ENCODE assay signal across 22 cellular contexts in the genomic region with DNA sequence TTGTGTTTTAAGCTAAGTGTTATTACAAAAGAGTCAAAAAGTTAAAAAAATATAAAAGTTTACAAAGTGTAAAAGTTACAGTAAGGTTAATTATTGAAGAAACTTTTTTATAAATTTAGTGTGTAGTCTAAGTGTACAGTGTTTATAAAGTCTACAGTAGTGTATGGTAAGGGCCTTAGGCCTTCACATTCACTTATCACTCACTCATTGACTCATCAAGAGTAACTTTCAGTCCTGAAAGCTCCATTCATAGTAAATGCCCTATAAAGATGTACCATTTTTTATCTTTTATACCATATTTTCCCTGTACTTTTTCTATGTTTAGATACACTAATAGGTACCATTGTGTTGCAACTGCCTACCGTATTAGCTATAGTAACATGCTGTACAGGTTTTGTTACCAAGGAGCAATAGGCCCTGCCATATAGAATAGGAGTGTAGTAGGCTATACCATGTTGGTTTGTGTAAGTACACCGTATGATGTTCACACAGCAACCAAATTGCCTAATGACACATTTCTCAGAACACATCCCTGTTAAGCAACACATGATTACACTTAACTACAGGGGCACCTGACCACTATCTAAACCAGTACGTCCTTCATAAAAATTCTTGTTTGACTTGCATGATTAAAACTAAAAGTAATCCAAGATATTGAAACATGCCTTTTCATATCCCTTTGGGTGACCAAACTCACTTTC. TPM values are rescaled to one million over a fixed set of nuclear protein-coding genes. Genes with fewer than 3 reads are reported as not detected.
A peak's percentile ranks its signal among the peaks of the same experiment; 100 is the strongest.
DNase-seq lines count a peak whose midpoint lies in the region; ATAC-seq, FAIRE-seq and TF ChIP-seq lines count a peak whose summit lies in the region.
"Had no signal": no experiment of that assay in that cellular context is flagged by ENCODE, and none has a peak within 500 bp of the region (broad histone marks: within the 10 kb centered on the region; RNA-seq: fewer than 3 reads in every experiment).

No MANE protein-coding gene starts in this region.

- peaks cover 6% of the 10 kb centered on the region for H3K4me1 Mint-ChIP-seq in activated CD4-positive, alpha-beta T cell treated with anti-CD3 and anti-CD28 coated beads for 36 hours
- H3K4me1 Mint-ChIP-seq in naive thymus-derived CD4-positive, alpha-beta T cell: peaks cover 3 to 13% (median 6%) of the 10 kb centered on the region in 7 donors
- H3K4me1 Mint-ChIP-seq in endodermal cell: no peaks in the 10 kb centered on the region

- POLR2A ChIA-PET in activated CD4-positive, alpha-beta T cell treated with anti-CD3 and anti-CD28 coated beads for 36 hours (lab: Charles Lee): no interaction called here
- POLR2A ChIA-PET in naive thymus-derived CD4-positive, alpha-beta T cell (lab: Charles Lee): no interaction called here

- no peak for DNase-seq in activated CD4-positive, alpha-beta T cell treated with anti-CD3 and anti-CD28 coated beads for 36 hours
- DNase-seq in activated CD4-positive, alpha-beta T cell treated with anti-CD3 and anti-CD28 coated beads for 1 hour: no peak
- DNase-seq in MV-4-11 (lab: John Stamatoyannopoulos, UW) (peak; percentile 20), foreskin keratinocyte (peak in 1 of 2 donors; percentile 1), urothelium cell line (ENCODE audit: low spot score) (no peak), endodermal cell (no peak)
- DNase-seq in naive thymus-derived CD4-positive, alpha-beta T cell: no peak
- DNase-seq: 8988T, DMS53, EL, H7, Kasumi-1, NCI-H1092 treated with DMSO at 0.1 percent for 48 hours, NCI-H146, NCI-H2029, NCI-H2227 treated with DMSO at 0.1 percent for 48 hours, NCI-H510A, NCI-H748 treated with DMSO at 0.1 percent for 48 hours, Peyer's patch had no signal

- H3K9me3 ChIP-seq in naive thymus-derived CD4-positive, alpha-beta T cell (ENCODE audit: control insufficient read depth in 2 of 3, low read length in 3 of 3): peaks cover 0 to 5% (median 4%) of the 10 kb centered on the region in 3 experiments
- H3K9me3 ChIP-seq in endodermal cell (ENCODE audit: control insufficient read depth, low read length): peaks cover 19% of the 10 kb centered on the region

- CTCF ChIA-PET in activated CD4-positive, alpha-beta T cell treated with anti-CD3 and anti-CD28 coated beads for 36 hours (lab: Charles Lee): interaction anchor here (1.1 to 1.6 kb wide), 2 partner anchors 17 to 356 kb away, joined by 3 to 5 read pairs; partner anchors contain the start of gene RAD18
- CTCF ChIA-PET in naive thymus-derived CD4-positive, alpha-beta T cell (lab: Charles Lee): no interaction called here

- WGBS in endodermal cell (ENCODE audit: insufficient coverage in 1 of 2, insufficient read length in 1 of 2), 2 experiments: 83 to 100% methylated on average over 1 to 3 of the region's 3 CpGs

- TF ChIP-seq CTCF in foreskin keratinocyte (conservative IDR thresholded peaks at IDR 0.05) (no peak), endodermal cell (conservative IDR thresholded peaks at IDR 0.05) (no peak)

- peaks cover 11% of the 10 kb centered on the region for H3K9me3 Mint-ChIP-seq in activated CD4-positive, alpha-beta T cell treated with anti-CD3 and anti-CD28 coated beads for 36 hours (ENCODE audit: low read depth)
- peaks cover 2 to 19% (median 13%) of the 10 kb centered on the region in 11 donors for H3K9me3 Mint-ChIP-seq in naive thymus-derived CD4-positive, alpha-beta T cell
- H3K9me3 Mint-ChIP-seq in endodermal cell: peaks cover 19% of the 10 kb centered on the region

- H3K36me3 ChIP-seq in naive thymus-derived CD4-positive, alpha-beta T cell (ENCODE audit: control insufficient read depth in 2 of 3, insufficient read depth in 3 of 3, low read length in 3 of 3): peaks cover 0 to 24% (median 0%) of the 10 kb centered on the region in 3 experiments
- peaks cover 39% of the 10 kb centered on the region for H3K36me3 ChIP-seq in endodermal cell (ENCODE audit: control insufficient read depth, insufficient read depth, low read length)

- peak; percentile 73 for ATAC-seq in activated CD4-positive, alpha-beta T cell treated with anti-CD3 and anti-CD28 coated beads for 36 hours
- peak; percentile 61 for ATAC-seq in foreskin keratinocyte
- no peak for ATAC-seq in naive thymus-derived CD4-positive, alpha-beta T cell
- ATAC-seq: SK-N-SH treated with all-trans-retinoic acid at 6 μM for 48 hours had no signal

- peaks cover 49% of the 10 kb centered on the region for H3K36me3 Mint-ChIP-seq in activated CD4-positive, alpha-beta T cell treated with anti-CD3 and anti-CD28 coated beads for 36 hours (ENCODE audit: low read depth)
- H3K36me3 Mint-ChIP-seq in naive thymus-derived CD4-positive, alpha-beta T cell: peaks cover 18 to 71% (median 46%) of the 10 kb centered on the region in 5 donors
- peaks cover 43% of the 10 kb centered on the region for H3K36me3 Mint-ChIP-seq in endodermal cell (ENCODE audit: low read depth)

- intact Hi-C loops in activated CD4-positive, alpha-beta T cell treated with anti-CD3 and anti-CD28 coated beads for 36 hours (cut with DNase I, micrococcal nuclease): no loop called here
- intact Hi-C loops in naive thymus-derived CD4-positive, alpha-beta T cell (cut with micrococcal nuclease): no loop called here

- H3K27ac Mint-ChIP-seq in activated CD4-positive, alpha-beta T cell treated with anti-CD3 and anti-CD28 coated beads for 36 hours: no peak overlapping the region
- no peak overlapping the region for H3K27ac Mint-ChIP-seq in naive thymus-derived CD4-positive, alpha-beta T cell
- H3K27ac Mint-ChIP-seq in endodermal cell: no peak overlapping the region

- H3K4me3 Mint-ChIP-seq in activated CD4-positive, alpha-beta T cell treated with anti-CD3 and anti-CD28 coated beads for 36 hours: no peak overlapping the region
- no peak overlapping the region for H3K4me3 Mint-ChIP-seq in naive thymus-derived CD4-positive, alpha-beta T cell
- H3K4me3 Mint-ChIP-seq in endodermal cell: no peak overlapping the region

- H3K9ac ChIP-seq in endodermal cell (ENCODE audit: extremely low read depth, low read length, poor library complexity, severe bottlenecking): no peak overlapping the region

- H3K27ac ChIP-seq in foreskin keratinocyte (no peak overlapping the region), endodermal cell (ENCODE audit: low read depth, low read length) (no peak overlapping the region)
- no peak overlapping the region for H3K27ac ChIP-seq in naive thymus-derived CD4-positive, alpha-beta T cell (ENCODE audit: low read depth, low read length)
- H3K27ac ChIP-seq: C4-2B, Peyer's patch had no signal

- FAIRE-seq in urothelium cell line (lab: Jason Lieb, UNC): peak; percentile 76
- FAIRE-seq: GM19239 had no signal

- H3K27me3 ChIP-seq in foreskin keratinocyte (no peaks in the 10 kb centered on the region), endodermal cell (ENCODE audit: control insufficient read depth, insufficient read depth, low read length, poor library complexity, severe bottlenecking) (no peaks in the 10 kb centered on the region)
- no peaks in the 10 kb centered on the region for H3K27me3 ChIP-seq in naive thymus-derived CD4-positive, alpha-beta T cell (ENCODE audit: control insufficient read depth in 2 of 2, insufficient read depth in 2 of 2, low read length in 2 of 2)
- H3K27me3 ChIP-seq: Peyer's patch had no signal

- no peak overlapping the region for H3K4me3 ChIP-seq in naive thymus-derived CD4-positive, alpha-beta T cell (ENCODE audit: low read length)
- H3K4me3 ChIP-seq in endodermal cell (ENCODE audit: low read length): no peak overlapping the region
- H3K4me3 ChIP-seq: Peyer's patch had no signal

- no peaks in the 10 kb centered on the region for H3K27me3 Mint-ChIP-seq in activated CD4-positive, alpha-beta T cell treated with anti-CD3 and anti-CD28 coated beads for 36 hours
- no peaks in the 10 kb centered on the region for H3K27me3 Mint-ChIP-seq in naive thymus-derived CD4-positive, alpha-beta T cell
- no peaks in the 10 kb centered on the region for H3K27me3 Mint-ChIP-seq in endodermal cell (ENCODE audit: insufficient read depth)

- H3K4me1 ChIP-seq in foreskin keratinocyte: no peaks in the 10 kb centered on the region
- no peaks in the 10 kb centered on the region for H3K4me1 ChIP-seq in naive thymus-derived CD4-positive, alpha-beta T cell (ENCODE audit: control insufficient read depth in 2 of 2, insufficient read depth in 2 of 2, low read length in 2 of 2)
- H3K4me1 ChIP-seq in endodermal cell (ENCODE audit: control insufficient read depth, insufficient read depth, low read length): no peaks in the 10 kb centered on the region
- H3K4me1 ChIP-seq: Peyer's patch had no signal

RNA-seq across cellular contexts. Expression of gene RAD18, which starts 17.2 kb away (rescaled TPM):
- total RNA-seq in activated CD4-positive, alpha-beta T cell treated with anti-CD3 and anti-CD28 coated beads for 36 hours: 10 to 100 TPM; 47.8 to 50.5 TPM
- 23.3 and 23.5 TPM in 2 replicates for total RNA-seq in foreskin keratinocyte
- polyA plus RNA-seq in foreskin keratinocyte: 6.7 and 7.8 TPM in 2 replicates
- 10 to 100 TPM in 4 of 5 experiments, 1 to 10 TPM in 1; 9.3 to 36.4 (median 18.2) TPM for total RNA-seq in naive thymus-derived CD4-positive, alpha-beta T cell
- 10 to 100 TPM; 10.5 to 12.9 TPM for polyA plus RNA-seq in naive thymus-derived CD4-positive, alpha-beta T cell
- total RNA-seq in endodermal cell: 10 to 100 TPM; 18.2 to 20.8 TPM
- polyA plus RNA-seq in endodermal cell (2013, experiment 1 of 2): 19.1 TPM
- polyA plus RNA-seq in endodermal cell (2013, experiment 2 of 2): 17.8 TPM
